ENCODE assay signal across 15 cellular contexts in the genomic region with DNA sequence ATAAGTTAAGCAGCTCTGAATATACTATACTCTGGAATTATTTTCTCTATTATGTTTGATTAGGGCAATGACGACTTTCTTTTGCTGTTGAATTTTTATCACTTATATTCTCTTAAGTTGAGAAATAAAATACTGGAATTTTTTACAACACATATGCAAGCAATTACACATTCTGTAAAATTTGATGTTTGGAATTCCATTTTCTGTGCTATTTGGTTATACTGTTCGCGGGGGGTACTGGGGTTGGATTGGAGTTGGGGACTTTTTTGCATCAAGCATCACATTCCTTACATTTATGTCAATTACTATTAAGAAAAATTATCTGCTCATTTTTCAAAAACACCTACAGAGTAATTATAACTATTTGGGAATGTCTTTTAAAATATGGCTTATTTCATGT. TPM values are rescaled to one million over a fixed set of nuclear protein-coding genes. Genes with fewer than 3 reads are reported as not detected.
A peak's percentile ranks its signal among the peaks of the same experiment; 100 is the strongest.
DNase-seq lines count a peak whose midpoint lies in the region; ATAC-seq, FAIRE-seq and TF ChIP-seq lines count a peak whose summit lies in the region.
"Had no signal": no experiment of that assay in that cellular context is flagged by ENCODE, and none has a peak within 500 bp of the region (broad histone marks: within the 10 kb centered on the region; RNA-seq: fewer than 3 reads in every experiment).

No MANE protein-coding gene starts in this region.

- H2BK120ac ChIP-seq in H1 (replicated peaks; ENCODE audit: low read depth, low read length) = no peak overlapping the region

- no peak overlapping the region for H2BK20ac ChIP-seq in H1 (ENCODE audit: low read length)

- TF ChIP-seq POLR2A in H1 (IDR thresholded peaks at IDR 0.05; ENCODE audit: control extremely low read depth in 1 of 2, low read depth in 2 of 2, low read length in 2 of 2) = no peak

- H3K4me3 Mint-ChIP-seq in type B pancreatic cell = peak overlapping the region; percentile 86

- no peak overlapping the region for H3K27ac Mint-ChIP-seq in type B pancreatic cell

- FAIRE-seq in H1 (lab: Jason Lieb, UNC) = no peak
- FAIRE-seq: GM12892 had no signal

- H3K79me2 ChIP-seq in SK-N-SH (ENCODE audit: insufficient read depth) = no peaks in the 10 kb centered on the region; the same call in 1 of the 2 replicates
- peaks cover 0 to 17% of the 10 kb centered on the region in 2 experiments; a peak in 1 of 4 replicates for H3K79me2 ChIP-seq in H1 (ENCODE audit: control insufficient read depth in 1 of 2, insufficient read depth in 2 of 2, low read length in 2 of 2)

- H3F3A ChIP-seq in SK-N-SH (replicated peaks; ENCODE audit: insufficient read depth) = no peaks in the 10 kb centered on the region

- no peak for TF ChIP-seq CTCF in SK-N-SH (IDR thresholded peaks at IDR 0.05)
- no peak for TF ChIP-seq CTCF in H1 (IDR thresholded peaks at IDR 0.05; ENCODE audit: control extremely low read depth in 1 of 3, insufficient read depth in 1 of 3, low read depth in 1 of 3, low read length in 3 of 3)
- no peak for TF ChIP-seq CTCF in type B pancreatic cell (conservative IDR thresholded peaks at IDR 0.05)

- no peaks in the 10 kb centered on the region for H3K9me3 Mint-ChIP-seq in type B pancreatic cell

- no peak for ATAC-seq in SK-N-SH treated with all-trans-retinoic acid at 6 μM for 48 hours
- ATAC-seq in GM19035 (IDR thresholded peaks at IDR 0.05; ENCODE audit: unreplicated experiment) = no peak
- no peak for ATAC-seq in GM18517 (IDR thresholded peaks at IDR 0.05; ENCODE audit: unreplicated experiment)

- 89% methylated on average over 3 of the region's 3 CpGs for WGBS in SK-N-SH (ENCODE audit: low lambda C conversion rate)
- 93% methylated on average over 3 of the region's 3 CpGs; no CpG with 5 or more reads in 1 of the 2 experiments for WGBS in H1 (ENCODE audit: extremely low coverage in 1 of 2, insufficient coverage in 1 of 2, insufficient read length in 1 of 2, insufficient replicate concordance in 2 of 2, low coverage in 1 of 2, low lambda C conversion rate in 2 of 2, missing lambda C conversion rate in 1 of 2), 2 experiments

- TF ChIP-seq RAD21 in SK-N-SH (IDR thresholded peaks at IDR 0.05; ENCODE audit: low read length) = no peak
- TF ChIP-seq RAD21 in H1 (IDR thresholded peaks at IDR 0.05 in 1 of 2, conservative IDR thresholded peaks at IDR 0.05 in 1 of 2; ENCODE audit: low read depth in 2 of 2, low read length in 2 of 2) = no peak

- H3K36me3 ChIP-seq in SK-N-SH (replicated peaks in 1 of 2; ENCODE audit: control insufficient read depth in 1 of 2, insufficient read depth in 2 of 2, low read length in 1 of 2) (no peaks in the 10 kb centered on the region), H1 (ENCODE audit: control insufficient read depth in 2 of 4, insufficient read depth in 4 of 4, low read length in 3 of 4) (no peaks in the 10 kb centered on the region), muscle layer of duodenum (ENCODE audit: control insufficient read depth in 1 of 2, insufficient read depth in 2 of 2, low read length in 2 of 2) (peaks cover 0 to 5% of the 10 kb centered on the region in 2 donors)
- H3K36me3 ChIP-seq: WERI-Rb-1 had no signal

- no peaks in the 10 kb centered on the region for H3K36me3 Mint-ChIP-seq in type B pancreatic cell

- DNase-seq in SK-N-SH = no peak
- no peak for DNase-seq in H1 (ENCODE audit: low read depth in 1 of 2, low spot score in 2 of 2)
- DNase-seq in type B pancreatic cell (ENCODE audit: extremely low spot score, unreplicated experiment) = no peak
- no peak for DNase-seq in NCI-H524 (lab: John Stamatoyannopoulos, UW)
- DNase-seq: activated T-cell treated with anti-CD3 and anti-CD28 coated beads, Interleukin-2, amount 50 U/mL, for 48 hours; cerebellar nuclear complex; NCI-H524 treated with DMSO at 0.1 percent for 48 hours; stimulated activated CD4-positive, alpha-beta T cell treated with anti-CD3 and anti-CD28 coated beads, Interleukin-12 subunit alpha, Interleukin-12 subunit beta, amount 100 ng/mL, for 4 hours; WERI-Rb-1 had no signal

- H4K20me1 ChIP-seq in SK-N-SH (ENCODE audit: insufficient read depth) (no peaks in the 10 kb centered on the region), H1 (replicated peaks in 1 of 2; ENCODE audit: control insufficient read depth in 1 of 2, insufficient read depth in 2 of 2, low read length in 2 of 2) (no peaks in the 10 kb centered on the region)

- H3K4me2 ChIP-seq in SK-N-SH = no peak overlapping the region
- no peak overlapping the region for H3K4me2 ChIP-seq in H1 (ENCODE audit: insufficient read depth in 1 of 2, low read depth in 2 of 2, low read length in 2 of 2)

- H3K56ac ChIP-seq in H1 (replicated peaks; ENCODE audit: insufficient read length, low read depth, low read length) = peak overlapping the region; percentile 17

- H3K9me3 ChIP-seq in SK-N-SH = no peaks in the 10 kb centered on the region
- H3K9me3 ChIP-seq in H1 (ENCODE audit: insufficient read depth in 2 of 2, low read depth in 1 of 2, low read length in 1 of 2) = no peaks in the 10 kb centered on the region; a peak in 1 of 4 replicates
- H3K9me3 ChIP-seq in muscle layer of duodenum (ENCODE audit: control insufficient read depth in 1 of 2, low read length in 2 of 2) = no peaks in the 10 kb centered on the region

- no peak overlapping the region for H3K23ac ChIP-seq in H1 (ENCODE audit: insufficient read length)

- no peak overlapping the region for H2BK15ac ChIP-seq in H1 (ENCODE audit: low read length)

- H3K27ac ChIP-seq in SK-N-SH (ENCODE audit: low read depth in 2 of 2, low read length in 1 of 2) (peak overlapping the region; percentile 26 to 77; a peak in 3 of 4 replicates), H1 (ENCODE audit: low read depth, low read length) (no peak overlapping the region), muscle layer of duodenum (ENCODE audit: low read length) (peak overlapping the region; percentile 92)
- H3K27ac ChIP-seq: 22Rv1, WERI-Rb-1 had no signal

- no peak overlapping the region for H3K18ac ChIP-seq in H1 (ENCODE audit: extremely low read depth, low read length)

- no peak overlapping the region for H4K8ac ChIP-seq in H1 (ENCODE audit: extremely low read depth, insufficient read depth, low read length)

- H2AFZ ChIP-seq in SK-N-SH (ENCODE audit: low read depth) (no peak overlapping the region), H1 (ENCODE audit: low read length) (no peak overlapping the region)

- no peaks in the 10 kb centered on the region for H3K9me2 ChIP-seq in SK-N-SH

- H3K23me2 ChIP-seq in H1 (ENCODE audit: low read depth, low read length) = peaks cover 6% of the 10 kb centered on the region

- H3K79me1 ChIP-seq in H1 (ENCODE audit: low read depth, low read length) = no peaks in the 10 kb centered on the region

- no peaks in the 10 kb centered on the region for H3K27me3 Mint-ChIP-seq in type B pancreatic cell

- TF ChIP-seq EP300 in SK-N-SH (IDR thresholded peaks at IDR 0.05; ENCODE audit: borderline replicate concordance in 1 of 2, low read depth in 1 of 2, low read length in 1 of 2) (no peak), H1 (IDR thresholded peaks at IDR 0.05; ENCODE audit: borderline replicate concordance in 1 of 2, low read depth in 2 of 2, low read length in 2 of 2) (no peak)

- H2AK5ac ChIP-seq in H1 (ENCODE audit: low read depth, low read length) = no peak overlapping the region

- no peak overlapping the region for H3K14ac ChIP-seq in H1 (ENCODE audit: insufficient read length)

- H4K91ac ChIP-seq in H1 (replicated peaks; ENCODE audit: insufficient read length, low read length) = no peak overlapping the region

- H2BK5ac ChIP-seq in H1 (ENCODE audit: low read depth, low read length) = no peak overlapping the region

- H3K9ac ChIP-seq in SK-N-SH = peak overlapping the region; percentile 32; the same call in 1 of the 2 replicates
- H3K9ac ChIP-seq in H1 (replicated peaks in 1 of 4; ENCODE audit: extremely low read depth in 1 of 4, low read depth in 3 of 4, low read length in 3 of 4) = no peak overlapping the region

- CTCF ChIA-PET in SK-N-SH (lab: Yijun Ruan, JAX) = interaction anchor here (2.1 kb wide), 1 partner anchor 40 kb away, joined by 5 read pairs; no protein-coding TSS in a partner anchor
- CTCF ChIA-PET in H1 (lab: Charles Lee; ENCODE audit: partially characterized antibody) = interaction anchor here (0.6 to 3.6 kb wide), 15 partner anchors 8 to 46 kb away, joined by 3 to 16 read pairs (median 6); no protein-coding TSS in a partner anchor

- H3K27me3 ChIP-seq in SK-N-SH (ENCODE audit: insufficient read depth) (no peaks in the 10 kb centered on the region), H1 (replicated peaks in 1 of 4; ENCODE audit: control insufficient read depth in 3 of 4, extremely low read depth in 1 of 4, insufficient read depth in 3 of 4, low read length in 3 of 4) (no peaks in the 10 kb centered on the region), muscle layer of duodenum (ENCODE audit: low read depth, low read length) (no peaks in the 10 kb centered on the region)

- H3K4me1 ChIP-seq in SK-N-SH (ENCODE audit: control insufficient read depth in 1 of 2, insufficient read depth in 2 of 2, low read depth in 1 of 2, low read length in 1 of 2) = peaks cover 0 to 15% of the 10 kb centered on the region in 2 experiments; a peak in 2 of 4 replicates
- H3K4me1 ChIP-seq in H1 (replicated peaks in 1 of 4; ENCODE audit: control insufficient read depth in 3 of 4, insufficient read depth in 4 of 4, low read length in 3 of 4) = no peaks in the 10 kb centered on the region; a peak in 3 of 7 replicates
- peaks cover 1 to 10% of the 10 kb centered on the region in 2 donors for H3K4me1 ChIP-seq in muscle layer of duodenum (ENCODE audit: control insufficient read depth in 1 of 2, insufficient read depth in 2 of 2, low read length in 2 of 2)

- H4K5ac ChIP-seq in H1 (ENCODE audit: insufficient read length, low read depth, low read length) = no peak overlapping the region

- POLR2A ChIA-PET in SK-N-SH (lab: Yijun Ruan, JAX) (no interaction called here), H1 (lab: Charles Lee; ENCODE audit: partially characterized antibody) (no interaction called here)

- H2BK12ac ChIP-seq in H1 (ENCODE audit: low read depth, low read length) = no peak overlapping the region

- peaks cover 9% of the 10 kb centered on the region for H3K4me1 Mint-ChIP-seq in type B pancreatic cell (ENCODE audit: unreplicated experiment)

- H3K4ac ChIP-seq in H1 (replicated peaks; ENCODE audit: insufficient read length, low read depth, low read length) = no peak overlapping the region

- peak overlapping the region in 1 of 2 experiments; percentile 42; a peak in 1 of 4 replicates for H3K4me3 ChIP-seq in SK-N-SH (ENCODE audit: low read depth in 2 of 2, low read length in 1 of 2)
- H3K4me3 ChIP-seq in H1 (ENCODE audit: extremely low read depth in 1 of 4, insufficient read depth in 2 of 4, low read depth in 3 of 4, low read length in 4 of 4) = peak overlapping the region in 1 of 4 experiments; percentile 63; a peak in 1 of 8 replicates
- peak overlapping the region; percentile 81 to 87 for H3K4me3 ChIP-seq in muscle layer of duodenum (ENCODE audit: low read depth in 1 of 2, low read length in 2 of 2)

RNA-seq across cellular contexts. Expression of gene COL5A2, which starts 2.1 kb away (rescaled TPM):
- polyA plus RNA-seq in SK-N-SH (2012; rRNA removed) (18.7 and 20.4 TPM in 2 replicates), H1 (2011; rRNA removed) (4.2 and 4.7 TPM in 2 replicates)
- 14.9 and 20.2 TPM in 2 replicates for polyA plus RNA-seq in SK-N-SH (2012; cell fraction: cytosol; rRNA removed)
- 18.2 and 26.5 TPM in 2 replicates for polyA plus RNA-seq in SK-N-SH (2012; cell fraction: nucleus; rRNA removed)
- total RNA-seq in H1 (2021; fragmentation: NEBNext Ultra II Directional; extraction: Animal tissue kit (Norgen Biotek cat#: 25700)) = 22.8 and 24.2 TPM in 2 replicates
- polyA plus RNA-seq in H1 (2011; cell fraction: cytosol; rRNA removed) = 7.3 TPM
- 18.4 TPM for polyA plus RNA-seq in H1 (2011; cell fraction: nucleus; rRNA removed)
- polyA plus RNA-seq in H1 (2012, experiment 1 of 2) = 12.7 to 18.2 TPM (median 16.4 TPM) in 4 replicates
- polyA plus RNA-seq in H1 (2012, experiment 2 of 2) = 2.7 TPM
- polyA plus RNA-seq in H1 (2013, experiment 1 of 2) = 65.9 TPM
- 64.0 TPM for polyA plus RNA-seq in H1 (2013, experiment 2 of 2)
- polyA minus RNA-seq in H1 (2011; rRNA and poly(A)+ RNA removed) = 11.3 and 21.6 TPM in 2 replicates
- polyA minus RNA-seq in H1 (2011; cell fraction: cytosol; rRNA and poly(A)+ RNA removed) = 5.9 TPM
- polyA minus RNA-seq in H1 (2011; cell fraction: nucleus; rRNA and poly(A)+ RNA removed) = 8.8 TPM
- total RNA-seq in type B pancreatic cell (ENCODE audit: low replicate concordance) = 38.5 and 137 TPM in 2 replicates
